In genomic region chr2:18976112-18976961, GRCh38 we compare ENCODE assay signal across 8 cellular contexts.
DNase-seq lines count a peak whose midpoint lies in the region; ATAC-seq and TF ChIP-seq lines count a peak whose summit lies in the region.

No MANE protein-coding gene starts in this region.

- 45% methylated on average over 14 of the region's 14 CpGs for WGBS in esophagus muscularis mucosa

- TF ChIP-seq POLR2A in esophagus muscularis mucosa (IDR thresholded peaks at IDR 0.05; ENCODE audit: low read depth): no peak

- H3K9me3 Mint-ChIP-seq in progenitor cell of endocrine pancreas (ENCODE audit: low read depth): peaks cover 8% of the 10 kb centered on the region

- H3K4me3 Mint-ChIP-seq in progenitor cell of endocrine pancreas (ENCODE audit: low read depth): no peak overlapping the region

- peaks cover 20% of the 10 kb centered on the region for H3K4me1 ChIP-seq in BLaER1
- peaks cover 23 to 58% (median 47%) of the 10 kb centered on the region in 4 donors for H3K4me1 ChIP-seq in esophagus muscularis mucosa
- H3K4me1 ChIP-seq in skeletal muscle satellite cell (ENCODE audit: control insufficient read depth, insufficient read depth, low read length): peaks cover 25% of the 10 kb centered on the region

- DNase-seq in MG63: peak; percentile 30
- DNase-seq in esophagus muscularis mucosa (ENCODE audit: extremely low spot score): no peak
- DNase-seq in progenitor cell of endocrine pancreas (ENCODE audit: low spot score, unreplicated experiment): no peak
- DNase-seq in activated CD4-positive, alpha-beta T cell treated with anti-CD3 and anti-CD28 coated beads for 48 hours: no peak

- H3K36me3 ChIP-seq in BLaER1 (no peaks in the 10 kb centered on the region), MG63 (no peaks in the 10 kb centered on the region), esophagus muscularis mucosa (no peaks in the 10 kb centered on the region), skeletal muscle satellite cell (ENCODE audit: insufficient read depth, low read length) (no peaks in the 10 kb centered on the region)

- ATAC-seq in GM21528 (IDR thresholded peaks at IDR 0.05; ENCODE audit: low FRiP score, unreplicated experiment): peak; percentile 90
- no peak for ATAC-seq in GM18520 (IDR thresholded peaks at IDR 0.05; ENCODE audit: unreplicated experiment)

- H3K27ac ChIP-seq in BLaER1 (no peak overlapping the region), esophagus muscularis mucosa (replicated peaks in 1 of 4) (peak overlapping the region; percentile 67 to 85 (median 80))

- peak; percentile 24 for TF ChIP-seq EP300 in esophagus muscularis mucosa (IDR thresholded peaks at IDR 0.05)

- no peaks in the 10 kb centered on the region for H3K36me3 Mint-ChIP-seq in progenitor cell of endocrine pancreas (ENCODE audit: insufficient read depth)

- no peak overlapping the region for H3K9ac ChIP-seq in BLaER1
- peak overlapping the region; percentile 49 for H3K9ac ChIP-seq in skeletal muscle satellite cell (ENCODE audit: low read depth, low read length)

- intact Hi-C loops in esophagus muscularis mucosa (cut with DNase I): loop anchor here (10.0 kb wide), 1 partner anchor 232 kb away; no protein-coding TSS in a partner anchor

- H3K4me2 ChIP-seq in BLaER1: peak overlapping the region; percentile 79
- peak overlapping the region; percentile 62 for H3K4me2 ChIP-seq in skeletal muscle satellite cell (ENCODE audit: low read length)

- TF ChIP-seq CTCF in esophagus muscularis mucosa (IDR thresholded peaks at IDR 0.05): no peak
- TF ChIP-seq CTCF in progenitor cell of endocrine pancreas (IDR thresholded peaks at IDR 0.05; ENCODE audit: unreplicated experiment): no peak

- H3K4me3 ChIP-seq in BLaER1: no peak overlapping the region
- peak overlapping the region; percentile 25 for H3K4me3 ChIP-seq in MG63
- H3K4me3 ChIP-seq in esophagus muscularis mucosa: peak overlapping the region; percentile 33 to 50 (median 42)
- H3K4me3 ChIP-seq in skeletal muscle satellite cell (ENCODE audit: low read length): peak overlapping the region; percentile 38

- peaks cover 3% of the 10 kb centered on the region for H3K4me1 Mint-ChIP-seq in progenitor cell of endocrine pancreas (ENCODE audit: low read depth)

- no peak overlapping the region for H3K27ac Mint-ChIP-seq in progenitor cell of endocrine pancreas

- H3K9me3 ChIP-seq in BLaER1: no peaks in the 10 kb centered on the region
- no peaks in the 10 kb centered on the region for H3K9me3 ChIP-seq in MG63
- no peaks in the 10 kb centered on the region for H3K9me3 ChIP-seq in esophagus muscularis mucosa
- H3K9me3 ChIP-seq in skeletal muscle satellite cell (replicated peaks; ENCODE audit: low read length): no peaks in the 10 kb centered on the region

- H3K27me3 Mint-ChIP-seq in progenitor cell of endocrine pancreas: no peaks in the 10 kb centered on the region

- H4K20me1 ChIP-seq in BLaER1: no peaks in the 10 kb centered on the region

- H3K27me3 ChIP-seq in BLaER1: no peaks in the 10 kb centered on the region
- no peaks in the 10 kb centered on the region for H3K27me3 ChIP-seq in MG63
- H3K27me3 ChIP-seq in esophagus muscularis mucosa: no peaks in the 10 kb centered on the region
- no peaks in the 10 kb centered on the region for H3K27me3 ChIP-seq in skeletal muscle satellite cell (ENCODE audit: control insufficient read depth, insufficient read depth, low read length)
